ENCODE assay signal across 9 cellular contexts in the genomic region with DNA sequence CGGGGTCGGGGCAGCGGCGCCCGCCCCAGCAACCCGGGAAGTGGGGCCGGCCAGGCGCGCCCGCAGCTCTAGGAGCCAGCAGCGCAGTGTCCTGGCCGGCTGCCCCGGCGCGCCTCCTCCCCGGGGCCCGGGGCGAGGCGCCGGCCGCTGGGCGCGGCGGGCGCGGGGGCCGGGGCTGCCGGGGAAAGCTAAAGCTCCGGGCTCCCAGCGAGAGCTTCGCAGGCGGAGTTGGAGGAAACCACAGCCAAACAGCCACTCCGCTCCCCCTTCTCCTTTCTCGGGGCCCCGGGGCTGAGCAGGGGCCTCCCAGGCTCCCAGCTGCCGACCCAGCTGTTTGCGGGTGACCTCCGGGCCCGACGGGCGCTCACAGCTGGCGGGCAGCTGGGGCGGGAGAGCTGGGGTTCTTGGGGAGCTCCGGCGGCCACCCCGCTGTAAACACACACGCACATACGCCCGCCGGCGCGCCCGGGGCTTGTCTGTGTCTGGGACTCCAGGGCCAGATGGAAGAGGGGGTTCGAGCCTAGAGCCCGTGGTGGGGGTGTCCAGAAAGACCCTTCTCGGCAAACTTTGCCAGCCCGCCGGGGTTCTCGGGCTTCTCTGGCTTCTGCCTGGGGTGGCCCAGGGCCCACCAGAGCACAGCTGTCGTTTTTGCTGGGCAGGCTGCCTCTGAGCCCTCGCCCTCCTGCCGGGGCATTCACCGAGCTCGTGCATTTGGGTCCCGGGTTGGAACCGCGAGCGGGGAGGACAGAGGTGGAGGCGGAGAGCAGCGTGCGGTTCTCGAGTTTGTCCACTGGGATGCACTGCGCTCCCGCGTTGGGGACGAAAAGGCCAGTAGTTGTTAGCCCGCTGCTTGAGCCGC. TPM values are rescaled to one million over a fixed set of nuclear protein-coding genes. Genes with fewer than 3 reads are reported as not detected.
DNase-seq lines count a peak whose midpoint lies in the region; ATAC-seq and TF ChIP-seq lines count a peak whose summit lies in the region.
"Had no signal": no experiment of that assay in that cellular context is flagged by ENCODE, and none has a peak within 500 bp of the region (broad histone marks: within the 10 kb centered on the region; RNA-seq: fewer than 3 reads in every experiment).

No MANE protein-coding gene starts in this region.

- no peaks in the 10 kb centered on the region for H3K9me3 Mint-ChIP-seq in T-helper 2 cell treated with Interferon-gamma antibody and Interleukin-4, amounts not matched to agents 5 μg/mL and 100 μg/mL, for 36 hours
- H3K9me3 Mint-ChIP-seq: CD4-positive, CD25-positive, alpha-beta regulatory T cell had no signal

- H3K4me3 ChIP-seq in cardiac fibroblast (replicated peaks in 1 of 2; ENCODE audit: low read depth in 2 of 2, low read length in 2 of 2), result no peak overlapping the region
- H3K4me3 ChIP-seq in upper lobe of left lung, result peak overlapping the region in 3 of 4 donors; percentile 6 to 43 (median 21)

- WGBS in upper lobe of left lung, 2 donors, result 0 to 7% methylated on average over 8 to 40 of the region's 78 CpGs

- no peaks in the 10 kb centered on the region for H3K36me3 Mint-ChIP-seq in T-helper 2 cell treated with Interferon-gamma antibody and Interleukin-4, amounts not matched to agents 5 μg/mL and 100 μg/mL, for 36 hours (ENCODE audit: low read depth)
- H3K36me3 Mint-ChIP-seq: CD4-positive, CD25-positive, alpha-beta regulatory T cell had no signal

- H3K4me1 Mint-ChIP-seq in T-helper 2 cell treated with Interferon-gamma antibody and Interleukin-4, amounts not matched to agents 5 μg/mL and 100 μg/mL, for 36 hours (ENCODE audit: low read depth), result peaks cover 2% of the 10 kb centered on the region

- H3K4me1 ChIP-seq in upper lobe of left lung, result peaks cover 5 to 31% (median 11%) of the 10 kb centered on the region in 4 donors

- H3K36me3 ChIP-seq in upper lobe of left lung, result no peaks in the 10 kb centered on the region

- ATAC-seq in left lobe of liver (peak; percentile 66), upper lobe of left lung (ENCODE audit: low FRiP score in 2 of 2) (peak in 1 of 2 donors; percentile 49), GM19395 (IDR thresholded peaks at IDR 0.05; ENCODE audit: unreplicated experiment) (no peak)

- no peak overlapping the region for H3K27ac ChIP-seq in upper lobe of left lung

- DNase-seq in NCI-H1436 (lab: John Stamatoyannopoulos, UW) (peak; percentile 50), NCI-H1436 treated with DMSO at 0.1 percent for 48 hours (lab: John Stamatoyannopoulos, UW) (no peak), NCI-H1105 treated with DMSO at 0.1 percent for 48 hours (lab: John Stamatoyannopoulos, UW) (peak; percentile 65), cardiac fibroblast (ENCODE audit: low read depth in 2 of 2) (peak; percentile 19 to 44), left lobe of liver (ENCODE audit: low spot score) (no peak), upper lobe of left lung (peak in 1 of 2 donors; percentile 85)
- no peak for DNase-seq in T-helper 2 cell treated with Interferon-gamma antibody and Interleukin-4, amounts not matched to agents 5 μg/mL and 100 μg/mL, for 36 hours (ENCODE audit: low spot score)

- TF ChIP-seq POLR2A in upper lobe of left lung (IDR thresholded peaks at IDR 0.05), result no peak

- H3K27ac Mint-ChIP-seq in T-helper 2 cell treated with Interferon-gamma antibody and Interleukin-4, amounts not matched to agents 5 μg/mL and 100 μg/mL, for 36 hours, result no peak overlapping the region

- no peaks in the 10 kb centered on the region for H3K9me3 ChIP-seq in upper lobe of left lung

- no peak for TF ChIP-seq EP300 in upper lobe of left lung (IDR thresholded peaks at IDR 0.05)

- no peak overlapping the region for H3K4me3 Mint-ChIP-seq in T-helper 2 cell treated with Interferon-gamma antibody and Interleukin-4, amounts not matched to agents 5 μg/mL and 100 μg/mL, for 36 hours

- TF ChIP-seq CTCF in cardiac fibroblast (IDR thresholded peaks at IDR 0.05; ENCODE audit: low read depth, low read length), result peak; percentile 35
- peak in 5 of 6 experiments; percentile 20 to 53 (median 34) for TF ChIP-seq CTCF in upper lobe of left lung (IDR thresholded peaks at IDR 0.05)

- H3K27me3 Mint-ChIP-seq in T-helper 2 cell treated with Interferon-gamma antibody and Interleukin-4, amounts not matched to agents 5 μg/mL and 100 μg/mL, for 36 hours (ENCODE audit: low read depth), result peaks cover 57% of the 10 kb centered on the region

- H3K27me3 ChIP-seq in upper lobe of left lung, result peaks cover 0 to 51% (median 19%) of the 10 kb centered on the region in 4 donors

RNA-seq across cellular contexts. Expression of a gene that starts 1.5 kb away (rescaled TPM):
- total RNA-seq in left lobe of liver (0.63 TPM), upper lobe of left lung (1 to 10 TPM in 4 of 6 donors, under 1 TPM in 2; 0.54 to 4.6 (median 2.9) TPM)

Comparison
In these comparisons a context has a peak if more than half of its experiments do, and no peak if none do; other contexts are left out.
1. DNase-seq: peak in NCI-H1436 (single experiment), NCI-H1105 treated with DMSO at 0.1 percent for 48 hours (single experiment) and cardiac fibroblast (2 of 2); none in NCI-H1436 treated with DMSO at 0.1 percent for 48 hours (single experiment), left lobe of liver (single experiment) and T-helper 2 cell treated with Interferon-gamma antibody and Interleukin-4, amounts not matched to agents 5 μg/mL and 100 μg/mL, for 36 hours (single experiment).
2. H3K4me3 ChIP-seq: peak in upper lobe of left lung (3 of 4); none in cardiac fibroblast (0 of 2).